ENCODE assay signal across 9 cellular contexts in the genomic region with DNA sequence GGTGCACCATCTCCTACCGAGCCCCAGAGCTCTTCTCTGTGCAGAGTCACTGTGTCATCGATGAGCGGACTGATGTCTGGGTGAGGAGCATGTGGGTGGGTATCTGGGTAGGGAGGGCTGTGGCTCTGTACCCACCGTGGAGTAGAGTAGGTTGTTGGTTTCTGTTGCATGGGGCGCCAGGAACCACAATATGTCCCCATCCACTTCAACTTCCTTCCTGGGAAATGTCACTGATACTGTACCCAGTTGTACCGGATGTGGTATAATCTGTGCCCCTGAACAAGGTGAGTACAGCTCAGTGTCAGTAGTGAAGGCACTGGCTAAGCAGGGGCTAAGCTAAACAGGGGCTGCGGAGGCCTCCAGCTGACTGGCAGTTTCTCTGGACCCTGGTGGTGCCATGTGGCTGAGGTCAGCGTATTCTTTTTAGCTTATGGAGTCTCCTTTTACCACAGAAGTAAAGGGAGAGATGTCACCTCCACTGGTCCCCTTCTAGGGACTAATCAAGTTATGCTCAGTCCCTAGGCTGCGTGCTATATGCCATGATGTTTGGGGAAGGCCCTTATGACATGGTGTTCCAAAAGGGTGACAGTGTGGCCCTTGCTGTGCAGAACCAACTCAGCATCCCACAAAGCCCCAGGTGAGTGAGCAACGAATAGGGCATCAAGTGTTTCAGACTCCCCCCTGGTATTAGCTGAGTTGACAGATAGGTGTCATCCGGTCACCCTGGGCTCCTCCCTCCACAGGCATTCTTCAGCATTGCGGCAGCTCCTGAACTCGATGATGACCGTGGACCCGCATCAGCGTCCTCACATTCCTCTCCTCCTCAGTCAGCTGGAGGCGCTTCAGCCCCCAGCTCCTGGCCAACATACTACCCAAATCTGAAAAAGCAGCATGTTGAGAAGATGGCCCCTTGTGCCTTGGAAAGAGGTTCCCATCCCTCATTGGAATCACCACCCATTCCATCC. TPM values are rescaled to one million over a fixed set of nuclear protein-coding genes. Genes with fewer than 3 reads are reported as not detected.
DNase-seq lines count a peak whose midpoint lies in the region; ATAC-seq and TF ChIP-seq lines count a peak whose summit lies in the region.
"Had no signal": no experiment of that assay in that cellular context is flagged by ENCODE, and none has a peak within 500 bp of the region (broad histone marks: within the 10 kb centered on the region; RNA-seq: fewer than 3 reads in every experiment).

No MANE protein-coding gene starts in this region.

- peaks cover 71 to 81% of the 10 kb centered on the region in 2 donors for H3K4me1 Mint-ChIP-seq in effector memory CD8-positive, alpha-beta T cell (ENCODE audit: low read depth in 2 of 2)

- peak overlapping the region; percentile 73 to 82 for H3K4me3 Mint-ChIP-seq in effector memory CD8-positive, alpha-beta T cell

- ATAC-seq in effector memory CD8-positive, alpha-beta T cell (replicated peaks): peak; percentile 75
- ATAC-seq in HG02759 (IDR thresholded peaks at IDR 0.05; ENCODE audit: unreplicated experiment): no peak
- ATAC-seq in HG02870 (IDR thresholded peaks at IDR 0.05; ENCODE audit: unreplicated experiment): no peak
- no peak for ATAC-seq in HG02884 (IDR thresholded peaks at IDR 0.05; ENCODE audit: unreplicated experiment)

- DNase-seq in GM12865 (ENCODE audit: low read depth) (peak; percentile 47), A172 (ENCODE audit: low spot score) (no peak)
- DNase-seq in activated CD4-positive, CD25-positive, alpha-beta regulatory T cell treated with anti-CD3 and anti-CD28 coated beads, Interleukin-2, amount 50 U/mL, for 16 hours (ENCODE audit: low read depth, low spot score): peak; percentile 42
- DNase-seq in effector memory CD8-positive, alpha-beta T cell: peak; percentile 60 to 65 (median 65)
- DNase-seq in stimulated activated CD4-positive, alpha-beta T cell treated with anti-CD3 and anti-CD28 coated beads, Interleukin-1b, Interleukin-23, amount 100 ng/mL, for 4 hours (ENCODE audit: low read depth in 2 of 2): peak; percentile 33 to 57

- no peak for TF ChIP-seq CTCF in GM12865 (IDR thresholded peaks at IDR 0.05; ENCODE audit: insufficient read depth, low read depth, low read length, missing control alignments)

- H3K27me3 Mint-ChIP-seq in effector memory CD8-positive, alpha-beta T cell: no peaks in the 10 kb centered on the region

- no peak overlapping the region for H3K4me3 ChIP-seq in GM12865 (ENCODE audit: low read depth, low read length)

- no peaks in the 10 kb centered on the region for H3K9me3 Mint-ChIP-seq in effector memory CD8-positive, alpha-beta T cell

- peak overlapping the region; percentile 87 to 91 for H3K27ac Mint-ChIP-seq in effector memory CD8-positive, alpha-beta T cell

- H3K36me3 Mint-ChIP-seq in effector memory CD8-positive, alpha-beta T cell (ENCODE audit: insufficient read depth): peaks cover 70% of the 10 kb centered on the region

RNA-seq across cellular contexts. Expression of a gene that starts 2.7 kb away (rescaled TPM):
- 16.3 and 23.1 TPM in 2 replicates for total RNA-seq in A172 (2014; rRNA removed; shearing (Covaris generic))

RNA-seq across cellular contexts. Expression of a gene that starts 2.7 kb away (rescaled TPM):
- total RNA-seq in A172 (2014; rRNA removed; shearing (Covaris generic)): 9.6 and 12.1 TPM in 2 replicates

RNA-seq across cellular contexts. Expression of a gene that starts 5.1 kb away (rescaled TPM):
- not detected in 2 replicates for total RNA-seq in A172 (2014; rRNA removed; shearing (Covaris generic))
- total RNA-seq: T-helper 2 cell treated with Interferon-gamma antibody and Interleukin-4, amounts not matched to agents 100 ng/mL and 5 ng/mL, for 36 hours had no signal

RNA-seq across cellular contexts. Expression of a gene that starts 5.8 kb away (rescaled TPM):
- 106 and 115 TPM in 2 replicates for total RNA-seq in A172 (2014; rRNA removed; shearing (Covaris generic))

RNA-seq across cellular contexts. Expression of a gene that starts 18.4 kb away (rescaled TPM):
- 23.6 and 24.7 TPM in 2 replicates for total RNA-seq in A172 (2014; rRNA removed; shearing (Covaris generic))
